ENCODE assay signal across 1 cellular context in genomic region chr1:16903054-16903453, GRCh38.
TF ChIP-seq lines count a peak whose summit lies in the region.

No MANE protein-coding gene starts in this region.

TF ChIP-seq in SK-N-SH, 30 proteins besides CTCF, POLR2A, EP300 and RAD21 (continued from another document):
- TF ChIP-seq PBX3 (IDR thresholded peaks at IDR 0.05), result peak; percentile 60
